In genomic region chr20:33724439-33725094, GRCh38 we compare ENCODE assay signal across 1 cellular context.
TF ChIP-seq lines count a peak whose summit lies in the region.

No MANE protein-coding gene starts in this region.

TF ChIP-seq in HepG2, 621 proteins besides CTCF, POLR2A, EP300 and RAD21 (continued from another document and continues in another):
- TF ChIP-seq, protein P1, sequence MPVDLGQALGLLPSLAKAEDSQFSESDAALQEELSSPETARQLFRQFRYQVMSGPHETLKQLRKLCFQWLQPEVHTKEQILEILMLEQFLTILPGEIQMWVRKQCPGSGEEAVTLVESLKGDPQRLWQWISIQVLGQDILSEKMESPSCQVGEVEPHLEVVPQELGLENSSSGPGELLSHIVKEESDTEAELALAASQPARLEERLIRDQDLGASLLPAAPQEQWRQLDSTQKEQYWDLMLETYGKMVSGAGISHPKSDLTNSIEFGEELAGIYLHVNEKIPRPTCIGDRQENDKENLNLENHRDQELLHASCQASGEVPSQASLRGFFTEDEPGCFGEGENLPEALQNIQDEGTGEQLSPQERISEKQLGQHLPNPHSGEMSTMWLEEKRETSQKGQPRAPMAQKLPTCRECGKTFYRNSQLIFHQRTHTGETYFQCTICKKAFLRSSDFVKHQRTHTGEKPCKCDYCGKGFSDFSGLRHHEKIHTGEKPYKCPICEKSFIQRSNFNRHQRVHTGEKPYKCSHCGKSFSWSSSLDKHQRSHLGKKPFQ (CRISPR knock-in tag; IDR thresholded peaks at IDR 0.05; ENCODE audit: insufficient replicate concordance) = no peak
- TF ChIP-seq FOSL2 (CRISPR knock-in tag; IDR thresholded peaks at IDR 0.05) (peak; percentile 35), PITX1 (CRISPR knock-in tag; IDR thresholded peaks at IDR 0.05) (peak; percentile 34; the same call in 1 of the 2 replicates), HDAC1 (CRISPR knock-in tag; IDR thresholded peaks at IDR 0.05) (peak; percentile 77), ZSCAN31 (CRISPR knock-in tag; IDR thresholded peaks at IDR 0.05; ENCODE audit: low read depth) (0 out of 2 replicates have a peak, but pooled peaks have one; percentile 41), GLI4 (CRISPR knock-in tag; IDR thresholded peaks at IDR 0.05; ENCODE audit: borderline replicate concordance) (no peak), TMF1 (CRISPR knock-in tag; IDR thresholded peaks at IDR 0.05; ENCODE audit: low read depth) (no peak), AKNA (CRISPR knock-in tag; IDR thresholded peaks at IDR 0.05; ENCODE audit: borderline replicate concordance) (no peak), ZNF777 (CRISPR knock-in tag; IDR thresholded peaks at IDR 0.05) (no peak), MAFG (CRISPR knock-in tag; IDR thresholded peaks at IDR 0.05) (no peak), PRDM10 (CRISPR knock-in tag; IDR thresholded peaks at IDR 0.05; ENCODE audit: low read depth) (no peak; the same call in 1 of the 2 replicates), REL (CRISPR knock-in tag; conservative IDR thresholded peaks at IDR 0.05) (no peak; the same call in 1 of the 2 replicates), GATAD1 (CRISPR knock-in tag; IDR thresholded peaks at IDR 0.05) (peak; percentile 46; the same call in 1 of the 2 replicates), ZNF746 (CRISPR knock-in tag; IDR thresholded peaks at IDR 0.05) (no peak), MTA1 (CRISPR knock-in tag; IDR thresholded peaks at IDR 0.05; ENCODE audit: borderline replicate concordance) (no peak; the same call in 1 of the 2 replicates), JDP2 (CRISPR knock-in tag; IDR thresholded peaks at IDR 0.05; ENCODE audit: borderline replicate concordance) (no peak), AHDC1 (CRISPR knock-in tag; IDR thresholded peaks at IDR 0.05; ENCODE audit: borderline replicate concordance) (peak; percentile 78; the same call in 1 of the 2 replicates), ZNF749 (CRISPR knock-in tag; IDR thresholded peaks at IDR 0.05; ENCODE audit: borderline replicate concordance) (no peak; the same call in 1 of the 2 replicates), ZNF83 (CRISPR knock-in tag; IDR thresholded peaks at IDR 0.05; ENCODE audit: borderline replicate concordance) (no peak), ZFP1 (CRISPR knock-in tag; IDR thresholded peaks at IDR 0.05) (no peak), ZBTB21 (CRISPR knock-in tag; IDR thresholded peaks at IDR 0.05) (no peak), RARA (CRISPR knock-in tag; IDR thresholded peaks at IDR 0.05) (peak; percentile 75), ZFX (CRISPR knock-in tag; IDR thresholded peaks at IDR 0.05; ENCODE audit: low read depth) (peak; percentile 55; the same call in 1 of the 2 replicates), ATF1 (CRISPR knock-in tag; IDR thresholded peaks at IDR 0.05) (0 out of 2 replicates have a peak, but pooled peaks have one; percentile 41), NFKB2 (CRISPR knock-in tag; IDR thresholded peaks at IDR 0.05; ENCODE audit: borderline replicate concordance) (no peak), GATA4 (IDR thresholded peaks at IDR 0.05; ENCODE audit: borderline replicate concordance, low read depth) (peak; percentile 50; the same call in 1 of the 2 replicates), ZNF224 (CRISPR knock-in tag; IDR thresholded peaks at IDR 0.05) (0 out of 2 replicates have a peak, but pooled peaks have one; percentile 47), ZNF317 (CRISPR knock-in tag; IDR thresholded peaks at IDR 0.05) (peak; percentile 76; the same call in 1 of the 2 replicates), SUZ12 (IDR thresholded peaks at IDR 0.05; ENCODE audit: low read depth, low read length) (no peak), ONECUT2 (CRISPR knock-in tag; IDR thresholded peaks at IDR 0.05) (peak; percentile 20; the same call in 1 of the 2 replicates), YY1 (IDR thresholded peaks at IDR 0.05; ENCODE audit: insufficient read depth, insufficient replicate concordance, low read depth, low read length) (no peak), ZSCAN25 (CRISPR knock-in tag; IDR thresholded peaks at IDR 0.05) (no peak), RFX1 (IDR thresholded peaks at IDR 0.05) (no peak), HOXA3 (CRISPR knock-in tag; IDR thresholded peaks at IDR 0.05) (peak; percentile 22; the same call in 1 of the 2 replicates), PAX8 (CRISPR knock-in tag; IDR thresholded peaks at IDR 0.05; ENCODE audit: borderline replicate concordance) (no peak), NR1H2 (CRISPR knock-in tag; IDR thresholded peaks at IDR 0.05; ENCODE audit: borderline replicate concordance, low read depth) (no peak), NPAS2 (CRISPR knock-in tag; IDR thresholded peaks at IDR 0.05; ENCODE audit: borderline replicate concordance) (no peak)
- TF ChIP-seq, protein P2, sequence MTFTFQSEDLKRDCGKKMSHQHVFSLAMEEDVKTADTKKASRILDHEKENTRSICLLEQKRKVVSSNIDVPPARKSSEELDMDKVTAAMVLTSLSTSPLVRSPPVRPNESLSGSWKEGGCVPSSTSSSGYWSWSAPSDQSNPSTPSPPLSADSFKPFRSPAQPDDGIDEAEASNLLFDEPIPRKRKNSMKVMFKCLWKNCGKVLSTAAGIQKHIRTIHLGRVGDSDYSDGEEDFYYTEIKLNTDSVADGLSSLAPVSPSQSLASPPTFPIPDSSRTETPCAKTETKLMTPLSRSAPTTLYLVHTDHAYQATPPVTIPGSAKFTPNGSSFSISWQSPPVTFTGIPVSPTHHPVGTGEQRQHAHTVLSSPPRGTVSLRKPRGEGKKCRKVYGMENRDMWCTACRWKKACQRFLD (CRISPR knock-in tag; IDR thresholded peaks at IDR 0.05; ENCODE audit: borderline replicate concordance) = no peak
- TF ChIP-seq, protein P3, sequence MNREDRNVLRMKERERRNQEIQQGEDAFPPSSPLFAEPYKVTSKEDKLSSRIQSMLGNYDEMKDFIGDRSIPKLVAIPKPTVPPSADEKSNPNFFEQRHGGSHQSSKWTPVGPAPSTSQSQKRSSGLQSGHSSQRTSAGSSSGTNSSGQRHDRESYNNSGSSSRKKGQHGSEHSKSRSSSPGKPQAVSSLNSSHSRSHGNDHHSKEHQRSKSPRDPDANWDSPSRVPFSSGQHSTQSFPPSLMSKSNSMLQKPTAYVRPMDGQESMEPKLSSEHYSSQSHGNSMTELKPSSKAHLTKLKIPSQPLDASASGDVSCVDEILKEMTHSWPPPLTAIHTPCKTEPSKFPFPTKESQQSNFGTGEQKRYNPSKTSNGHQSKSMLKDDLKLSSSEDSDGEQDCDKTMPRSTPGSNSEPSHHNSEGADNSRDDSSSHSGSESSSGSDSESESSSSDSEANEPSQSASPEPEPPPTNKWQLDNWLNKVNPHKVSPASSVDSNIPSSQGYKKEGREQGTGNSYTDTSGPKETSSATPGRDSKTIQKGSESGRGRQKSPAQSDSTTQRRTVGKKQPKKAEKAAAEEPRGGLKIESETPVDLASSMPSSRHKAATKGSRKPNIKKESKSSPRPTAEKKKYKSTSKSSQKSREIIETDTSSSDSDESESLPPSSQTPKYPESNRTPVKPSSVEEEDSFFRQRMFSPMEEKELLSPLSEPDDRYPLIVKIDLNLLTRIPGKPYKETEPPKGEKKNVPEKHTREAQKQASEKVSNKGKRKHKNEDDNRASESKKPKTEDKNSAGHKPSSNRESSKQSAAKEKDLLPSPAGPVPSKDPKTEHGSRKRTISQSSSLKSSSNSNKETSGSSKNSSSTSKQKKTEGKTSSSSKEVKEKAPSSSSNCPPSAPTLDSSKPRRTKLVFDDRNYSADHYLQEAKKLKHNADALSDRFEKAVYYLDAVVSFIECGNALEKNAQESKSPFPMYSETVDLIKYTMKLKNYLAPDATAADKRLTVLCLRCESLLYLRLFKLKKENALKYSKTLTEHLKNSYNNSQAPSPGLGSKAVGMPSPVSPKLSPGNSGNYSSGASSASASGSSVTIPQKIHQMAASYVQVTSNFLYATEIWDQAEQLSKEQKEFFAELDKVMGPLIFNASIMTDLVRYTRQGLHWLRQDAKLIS (CRISPR knock-in tag; IDR thresholded peaks at IDR 0.05) = no peak
